In genomic region chr1:38840281-38840680, GRCh38 we compare ENCODE assay signal across 23 cellular contexts. TPM values are rescaled to one million over a fixed set of nuclear protein-coding genes. Genes with fewer than 3 reads are reported as not detected.
DNase-seq lines count a peak whose midpoint lies in the region; ATAC-seq and TF ChIP-seq lines count a peak whose summit lies in the region.
"Had no signal": no experiment of that assay in that cellular context is flagged by ENCODE, and none has a peak within 500 bp of the region (broad histone marks: within the 10 kb centered on the region; RNA-seq: fewer than 3 reads in every experiment).

No MANE protein-coding gene starts in this region.

- no peak overlapping the region for H3K4me3 Mint-ChIP-seq in T-helper 2 cell treated with Interferon-gamma antibody and Interleukin-4, amounts not matched to agents 5 μg/mL and 100 μg/mL, for 36 hours
- no peak overlapping the region for H3K4me3 Mint-ChIP-seq in CD4-positive, CD25-positive, alpha-beta regulatory T cell
- no peak overlapping the region for H3K4me3 Mint-ChIP-seq in activated CD4-positive, alpha-beta memory T cell treated with anti-CD3 and anti-CD28 coated beads, Interleukin-2, amount 10 ng/mL, durations not matched to agents 7 days and 5 days
- no peak overlapping the region for H3K4me3 Mint-ChIP-seq in immature natural killer cell
- no peak overlapping the region for H3K4me3 Mint-ChIP-seq in GM23338

- H3K4me2 ChIP-seq in GM23338 = no peak overlapping the region

- no peak overlapping the region for H3K4me3 ChIP-seq in CD4-positive, CD25-positive, alpha-beta regulatory T cell (ENCODE audit: low read depth, low read length)
- no peak overlapping the region for H3K4me3 ChIP-seq in GM23338
- H3K4me3 ChIP-seq: BLaER1 treated with 17β-estradiol and CSF1 and Interleukin-3, amounts not matched to agents 10 nM and 100 nM; K562; Peyer's patch had no signal

- POLR2A ChIA-PET in activated CD4-positive, alpha-beta memory T cell treated with anti-CD3 and anti-CD28 coated beads, Interleukin-2, amount 10 ng/mL, durations not matched to agents 7 days and 5 days (lab: Charles Lee) = no interaction called here

- H3K4me1 Mint-ChIP-seq in T-helper 2 cell treated with Interferon-gamma antibody and Interleukin-4, amounts not matched to agents 5 μg/mL and 100 μg/mL, for 36 hours (ENCODE audit: low read depth) = peaks cover 3% of the 10 kb centered on the region
- H3K4me1 Mint-ChIP-seq in CD4-positive, CD25-positive, alpha-beta regulatory T cell = peaks cover 0 to 20% (median 18%) of the 10 kb centered on the region in 4 donors
- H3K4me1 Mint-ChIP-seq in activated CD4-positive, alpha-beta memory T cell treated with anti-CD3 and anti-CD28 coated beads, Interleukin-2, amount 10 ng/mL, durations not matched to agents 7 days and 5 days = peaks cover 5% of the 10 kb centered on the region
- H3K4me1 Mint-ChIP-seq in immature natural killer cell (peaks cover 10 to 28% of the 10 kb centered on the region in 2 donors), GM23338 (peaks cover 11% of the 10 kb centered on the region; the same call in 2 of the 3 replicates)

- H3F3A ChIP-seq in GM23338 (replicated peaks; ENCODE audit: low read depth) = no peaks in the 10 kb centered on the region

- CTCF ChIA-PET in activated CD4-positive, alpha-beta memory T cell treated with anti-CD3 and anti-CD28 coated beads, Interleukin-2, amount 10 ng/mL, durations not matched to agents 7 days and 5 days (lab: Charles Lee) = no interaction called here

- H3K27me3 ChIP-seq in CD4-positive, CD25-positive, alpha-beta regulatory T cell (ENCODE audit: control insufficient read depth, insufficient read depth, low read length) = no peaks in the 10 kb centered on the region
- no peaks in the 10 kb centered on the region for H3K27me3 ChIP-seq in GM23338 (ENCODE audit: insufficient read depth)
- H3K27me3 ChIP-seq: BLaER1 treated with 17β-estradiol and CSF1 and Interleukin-3, amounts not matched to agents 10 nM and 100 nM; Peyer's patch had no signal

- no peaks in the 10 kb centered on the region for H3K4me1 ChIP-seq in CD4-positive, CD25-positive, alpha-beta regulatory T cell (ENCODE audit: control insufficient read depth, insufficient read depth, low read length, poor library complexity, severe bottlenecking)
- H3K4me1 ChIP-seq in GM23338 (ENCODE audit: insufficient read depth) = peaks cover 9% of the 10 kb centered on the region; the same call in 1 of the 2 replicates
- H3K4me1 ChIP-seq: Peyer's patch had no signal

- peaks cover 62% of the 10 kb centered on the region for H3K36me3 ChIP-seq in CD4-positive, CD25-positive, alpha-beta regulatory T cell (ENCODE audit: control insufficient read depth, insufficient read depth, low read length)
- H3K36me3 ChIP-seq in GM23338 (ENCODE audit: insufficient read depth) = 0 out of 2 replicates have a peak, but pooled peaks cover 6% of the 10 kb centered on the region

- DNase-seq in T-helper 2 cell treated with Interferon-gamma antibody and Interleukin-4, amounts not matched to agents 5 μg/mL and 100 μg/mL, for 36 hours (ENCODE audit: low spot score) = no peak
- DNase-seq in T-helper 2 cell (no peak), immature natural killer cell (no peak), HUDEP-2 (lab: John Stamatoyannopoulos, UW; ENCODE audit: unreplicated experiment in 76 of 76) (no peak), GM23338 (ENCODE audit: low spot score) (no peak)
- DNase-seq in CD4-positive, CD25-positive, alpha-beta regulatory T cell = no peak
- no peak for DNase-seq in activated CD4-positive, alpha-beta memory T cell treated with anti-CD3 and anti-CD28 coated beads, Interleukin-2, amount 10 ng/mL, durations not matched to agents 7 days and 5 days
- DNase-seq in stimulated activated CD4-positive, alpha-beta T cell treated with anti-CD3 and anti-CD28 coated beads, Interleukin-1b, Interleukin-23, amount 100 ng/mL, for 48 hours = no peak
- DNase-seq: Calu3, DND-41, GDM1, NCI-H1048, NCI-H146, NCI-H2081 treated with DMSO at 0.1 percent for 48 hours, NCI-H524, Peyer's patch, Right ventricle myocardium superior had no signal

- H3K27ac Mint-ChIP-seq in T-helper 2 cell treated with Interferon-gamma antibody and Interleukin-4, amounts not matched to agents 5 μg/mL and 100 μg/mL, for 36 hours = peak overlapping the region; percentile 26
- H3K27ac Mint-ChIP-seq in CD4-positive, CD25-positive, alpha-beta regulatory T cell = peak overlapping the region in 2 of 3 donors; percentile 2 to 65
- H3K27ac Mint-ChIP-seq in activated CD4-positive, alpha-beta memory T cell treated with anti-CD3 and anti-CD28 coated beads, Interleukin-2, amount 10 ng/mL, durations not matched to agents 7 days and 5 days = peak overlapping the region; percentile 16
- H3K27ac Mint-ChIP-seq in immature natural killer cell (peak overlapping the region in 4 of 6 donors; percentile 9 to 47 (median 38)), GM23338 (no peak overlapping the region)

- H3K9me2 ChIP-seq in GM23338 (ENCODE audit: insufficient read depth) = no peaks in the 10 kb centered on the region

- H3K27me3 Mint-ChIP-seq in T-helper 2 cell treated with Interferon-gamma antibody and Interleukin-4, amounts not matched to agents 5 μg/mL and 100 μg/mL, for 36 hours (ENCODE audit: low read depth) = no peaks in the 10 kb centered on the region
- H3K27me3 Mint-ChIP-seq in CD4-positive, CD25-positive, alpha-beta regulatory T cell = no peaks in the 10 kb centered on the region
- no peaks in the 10 kb centered on the region for H3K27me3 Mint-ChIP-seq in activated CD4-positive, alpha-beta memory T cell treated with anti-CD3 and anti-CD28 coated beads, Interleukin-2, amount 10 ng/mL, durations not matched to agents 7 days and 5 days
- H3K27me3 Mint-ChIP-seq in immature natural killer cell (ENCODE audit: low read depth in 3 of 3) (peaks cover 0 to 2% (median 0%) of the 10 kb centered on the region in 3 donors), GM23338 (ENCODE audit: insufficient read depth, low read depth, poor library complexity) (peaks cover 7% of the 10 kb centered on the region)

- 0 out of 2 replicates have a peak, but pooled peaks cover 3% of the 10 kb centered on the region for H4K20me1 ChIP-seq in GM23338 (replicated peaks; ENCODE audit: insufficient read depth)

- no peak for TF ChIP-seq CTCF in GM23338 (conservative IDR thresholded peaks at IDR 0.05; ENCODE audit: low read depth in 2 of 2)

- H3K9me3 ChIP-seq in CD4-positive, CD25-positive, alpha-beta regulatory T cell (ENCODE audit: control insufficient read depth in 2 of 2, low read length in 2 of 2) = no peaks in the 10 kb centered on the region
- H3K9me3 ChIP-seq: Peyer's patch had no signal

- no peaks in the 10 kb centered on the region for H3K9me3 Mint-ChIP-seq in T-helper 2 cell treated with Interferon-gamma antibody and Interleukin-4, amounts not matched to agents 5 μg/mL and 100 μg/mL, for 36 hours
- no peaks in the 10 kb centered on the region for H3K9me3 Mint-ChIP-seq in CD4-positive, CD25-positive, alpha-beta regulatory T cell
- no peaks in the 10 kb centered on the region for H3K9me3 Mint-ChIP-seq in activated CD4-positive, alpha-beta memory T cell treated with anti-CD3 and anti-CD28 coated beads, Interleukin-2, amount 10 ng/mL, durations not matched to agents 7 days and 5 days
- H3K9me3 Mint-ChIP-seq in immature natural killer cell (no peaks in the 10 kb centered on the region), GM23338 (no peaks in the 10 kb centered on the region)

- no peaks in the 10 kb centered on the region; the same call in 1 of the 2 replicates for H3K79me2 ChIP-seq in GM23338 (replicated peaks; ENCODE audit: insufficient read depth)

- H3K27ac ChIP-seq in CD4-positive, CD25-positive, alpha-beta regulatory T cell (ENCODE audit: insufficient read depth, low read length, poor library complexity, severe bottlenecking) = no peak overlapping the region
- H3K27ac ChIP-seq in GM23338 (ENCODE audit: low read depth) = no peak overlapping the region
- H3K27ac ChIP-seq: 22Rv1; BLaER1 treated with 17β-estradiol and CSF1 and Interleukin-3, amounts not matched to agents 10 nM and 100 nM; HL-60; Peyer's patch had no signal

- no peak overlapping the region for H2AFZ ChIP-seq in GM23338

- ATAC-seq in CD4-positive, CD25-positive, alpha-beta regulatory T cell (ENCODE audit: low read depth in 2 of 2) = no peak
- no peak for ATAC-seq in GM23338
- ATAC-seq: K562 had no signal

- peaks cover 36% of the 10 kb centered on the region for H3K36me3 Mint-ChIP-seq in T-helper 2 cell treated with Interferon-gamma antibody and Interleukin-4, amounts not matched to agents 5 μg/mL and 100 μg/mL, for 36 hours (ENCODE audit: low read depth)
- peaks cover 43% of the 10 kb centered on the region for H3K36me3 Mint-ChIP-seq in CD4-positive, CD25-positive, alpha-beta regulatory T cell
- H3K36me3 Mint-ChIP-seq in activated CD4-positive, alpha-beta memory T cell treated with anti-CD3 and anti-CD28 coated beads, Interleukin-2, amount 10 ng/mL, durations not matched to agents 7 days and 5 days (ENCODE audit: low read depth) = peaks cover 47% of the 10 kb centered on the region
- peaks cover 27 to 58% (median 40%) of the 10 kb centered on the region in 3 donors for H3K36me3 Mint-ChIP-seq in immature natural killer cell
- peaks cover 35% of the 10 kb centered on the region for H3K36me3 Mint-ChIP-seq in GM23338 (ENCODE audit: low read depth)

RNA-seq across cellular contexts. Expression of gene RRAGC, which starts 19.3 kb away (rescaled TPM):
- total RNA-seq in CD4-positive, CD25-positive, alpha-beta regulatory T cell = 17.2 TPM
- polyA plus RNA-seq in CD4-positive, CD25-positive, alpha-beta regulatory T cell = 10 to 100 TPM in 1 of 4 donors, 1 to 10 TPM in 3; 6.1 to 10.5 (median 8.1) TPM
- 10 to 100 TPM; 20.6 to 21.0 TPM for total RNA-seq in activated CD4-positive, alpha-beta memory T cell treated with anti-CD3 and anti-CD28 coated beads, Interleukin-2, amount 10 ng/mL, durations not matched to agents 7 days and 5 days
- polyA plus RNA-seq in immature natural killer cell (10 to 100 TPM in 1 of 3 donors, 1 to 10 TPM in 2; 6.3 to 10.3 (median 7.8) TPM), GM23338 (2016; fragmentation: Nextera tagmentation; extraction: Ambion mirVana) (9.3 TPM in 2 replicates)
- total RNA-seq in GM23338 (2014; rRNA removed; shearing (Covaris generic)) = 12.8 and 13.1 TPM in 2 replicates

RNA-seq across cellular contexts. Expression of gene MYCBP, which starts 32.9 kb away (rescaled TPM):
- total RNA-seq in CD4-positive, CD25-positive, alpha-beta regulatory T cell = 8.3 TPM
- 10 to 100 TPM; 60.0 to 68.6 (median 63.2) TPM for polyA plus RNA-seq in CD4-positive, CD25-positive, alpha-beta regulatory T cell
- 10 to 100 TPM; 55.3 to 60.7 TPM for total RNA-seq in activated CD4-positive, alpha-beta memory T cell treated with anti-CD3 and anti-CD28 coated beads, Interleukin-2, amount 10 ng/mL, durations not matched to agents 7 days and 5 days
- polyA plus RNA-seq in immature natural killer cell = 10 to 100 TPM; 39.3 to 58.0 (median 47.3) TPM
- 33.6 and 69.2 TPM in 2 replicates for total RNA-seq in GM23338 (2014; rRNA removed; shearing (Covaris generic))
- 74.4 and 82.3 TPM in 2 replicates for polyA plus RNA-seq in GM23338 (2016; fragmentation: Nextera tagmentation; extraction: Ambion mirVana)

RNA-seq across cellular contexts. Expression of gene GJA9, which starts 41.1 kb away (rescaled TPM):
- total RNA-seq in CD4-positive, CD25-positive, alpha-beta regulatory T cell = not detected
- not detected for polyA plus RNA-seq in CD4-positive, CD25-positive, alpha-beta regulatory T cell
- total RNA-seq in activated CD4-positive, alpha-beta memory T cell treated with anti-CD3 and anti-CD28 coated beads, Interleukin-2, amount 10 ng/mL, durations not matched to agents 7 days and 5 days = not detected
- polyA plus RNA-seq in immature natural killer cell (not detected), GM23338 (2016; fragmentation: Nextera tagmentation; extraction: Ambion mirVana) (0.21 TPM in 1 of 2 replicates, not detected in the other)
- total RNA-seq in GM23338 (2014; rRNA removed; shearing (Covaris generic)) = not detected in 2 replicates
- total RNA-seq: Calu3, H1, K562, M059J, Peyer's patch, Right ventricle myocardium superior had no signal
- polyA plus RNA-seq: H1, K562 had no signal
